9 cellular contexts compared by ENCODE assay signal in genomic region chr5:126002222-126002897, GRCh38.
DNase-seq lines count a peak whose midpoint lies in the region; TF ChIP-seq lines count a peak whose summit lies in the region.
"Had no signal": no experiment of that assay in that cellular context is flagged by ENCODE, and none has a peak within 500 bp of the region (broad histone marks: within the 10 kb centered on the region; RNA-seq: fewer than 3 reads in every experiment).

No MANE protein-coding gene starts in this region.

- no peak for TF ChIP-seq CTCF in thyroid gland (IDR thresholded peaks at IDR 0.05)
- no peak for TF ChIP-seq CTCF in endodermal cell (conservative IDR thresholded peaks at IDR 0.05)
- TF ChIP-seq CTCF in Peyer's patch (IDR thresholded peaks at IDR 0.05), result no peak

- DNase-seq in MG63 (peak; percentile 94), caudate nucleus (lab: John Stamatoyannopoulos, UW) (peak in 23 of 61 donors; percentile 1 to 70 (median 23)), left kidney (ENCODE audit: low read depth, low spot score) (peak; percentile 45), thyroid gland (peak; percentile 90), endodermal cell (no peak), Peyer's patch (no peak), UCSD-AML1 (lab: John Stamatoyannopoulos, UW; ENCODE audit: unreplicated experiment) (no peak), COLO829 (ENCODE audit: low spot score) (no peak)
- DNase-seq: trophoblast cell had no signal

- no peaks in the 10 kb centered on the region for H3K36me3 Mint-ChIP-seq in endodermal cell (ENCODE audit: low read depth)

- no peak overlapping the region for H3K27ac Mint-ChIP-seq in endodermal cell

- no peak overlapping the region for H3K4me3 Mint-ChIP-seq in endodermal cell

- H3K36me3 ChIP-seq in MG63, result no peaks in the 10 kb centered on the region
- no peaks in the 10 kb centered on the region for H3K36me3 ChIP-seq in thyroid gland
- no peaks in the 10 kb centered on the region for H3K36me3 ChIP-seq in endodermal cell (ENCODE audit: control insufficient read depth, insufficient read depth, low read length)
- H3K36me3 ChIP-seq in Peyer's patch, result no peaks in the 10 kb centered on the region

- no peaks in the 10 kb centered on the region for H3K27me3 Mint-ChIP-seq in endodermal cell (ENCODE audit: insufficient read depth)

- peak overlapping the region; percentile 75 for H3K27ac ChIP-seq in caudate nucleus (ENCODE audit: low read depth, low read length)
- peak overlapping the region; percentile 80 to 95 (median 91) for H3K27ac ChIP-seq in thyroid gland
- no peak overlapping the region for H3K27ac ChIP-seq in endodermal cell (ENCODE audit: low read depth, low read length)
- H3K27ac ChIP-seq in Peyer's patch, result no peak overlapping the region

- intact Hi-C loops in thyroid gland (cut with DNase I), result no loop called here

- 8 to 21% methylated on average over 7 of the region's 7 CpGs for WGBS in thyroid gland, 2 donors
- 87 to 92% methylated on average over 5 to 6 of the region's 7 CpGs for WGBS in endodermal cell (ENCODE audit: insufficient coverage in 1 of 2, insufficient read length in 1 of 2), 2 experiments

- H3K9me3 ChIP-seq in MG63, result no peaks in the 10 kb centered on the region
- H3K9me3 ChIP-seq in thyroid gland, result no peaks in the 10 kb centered on the region
- no peaks in the 10 kb centered on the region for H3K9me3 ChIP-seq in endodermal cell (ENCODE audit: control insufficient read depth, low read length)
- no peaks in the 10 kb centered on the region for H3K9me3 ChIP-seq in Peyer's patch

- TF ChIP-seq POLR2A in thyroid gland (IDR thresholded peaks at IDR 0.05), result peak in 1 of 2 donors; percentile 38
- TF ChIP-seq POLR2A in Peyer's patch (IDR thresholded peaks at IDR 0.05), result no peak

- H3K27me3 ChIP-seq in MG63 (no peaks in the 10 kb centered on the region), thyroid gland (no peaks in the 10 kb centered on the region), endodermal cell (ENCODE audit: control insufficient read depth, insufficient read depth, low read length, poor library complexity, severe bottlenecking) (no peaks in the 10 kb centered on the region), Peyer's patch (no peaks in the 10 kb centered on the region)

- H3K9ac ChIP-seq in endodermal cell (ENCODE audit: extremely low read depth, low read length, poor library complexity, severe bottlenecking), result no peak overlapping the region

- peaks cover 18% of the 10 kb centered on the region for H3K9me3 Mint-ChIP-seq in endodermal cell

- H3K4me1 ChIP-seq in thyroid gland (peaks cover 28 to 32% of the 10 kb centered on the region in 2 donors), endodermal cell (ENCODE audit: control insufficient read depth, insufficient read depth, low read length) (peaks cover 15% of the 10 kb centered on the region), Peyer's patch (no peaks in the 10 kb centered on the region)

- H3K4me3 ChIP-seq in MG63 (no peak overlapping the region), thyroid gland (replicated peaks in 1 of 3) (no peak overlapping the region), endodermal cell (ENCODE audit: low read length) (no peak overlapping the region), Peyer's patch (no peak overlapping the region)

- H3K4me1 Mint-ChIP-seq in endodermal cell, result peaks cover 21% of the 10 kb centered on the region

Comparison
In these comparisons a context has a peak if more than half of its experiments do, and no peak if none do; other contexts are left out.
1. DNase-seq: peak in MG63 (single experiment), left kidney (single experiment) and thyroid gland (2 of 2); none in endodermal cell (single experiment), Peyer's patch (0 of 3), UCSD-AML1 (single experiment) and COLO829 (single experiment).
2. H3K27ac ChIP-seq: peak in caudate nucleus (single experiment) and thyroid gland (3 of 3); none in endodermal cell (single experiment) and Peyer's patch (0 of 4).